Comparison of ENCODE assay signal across 8 cellular contexts in the genomic region with DNA sequence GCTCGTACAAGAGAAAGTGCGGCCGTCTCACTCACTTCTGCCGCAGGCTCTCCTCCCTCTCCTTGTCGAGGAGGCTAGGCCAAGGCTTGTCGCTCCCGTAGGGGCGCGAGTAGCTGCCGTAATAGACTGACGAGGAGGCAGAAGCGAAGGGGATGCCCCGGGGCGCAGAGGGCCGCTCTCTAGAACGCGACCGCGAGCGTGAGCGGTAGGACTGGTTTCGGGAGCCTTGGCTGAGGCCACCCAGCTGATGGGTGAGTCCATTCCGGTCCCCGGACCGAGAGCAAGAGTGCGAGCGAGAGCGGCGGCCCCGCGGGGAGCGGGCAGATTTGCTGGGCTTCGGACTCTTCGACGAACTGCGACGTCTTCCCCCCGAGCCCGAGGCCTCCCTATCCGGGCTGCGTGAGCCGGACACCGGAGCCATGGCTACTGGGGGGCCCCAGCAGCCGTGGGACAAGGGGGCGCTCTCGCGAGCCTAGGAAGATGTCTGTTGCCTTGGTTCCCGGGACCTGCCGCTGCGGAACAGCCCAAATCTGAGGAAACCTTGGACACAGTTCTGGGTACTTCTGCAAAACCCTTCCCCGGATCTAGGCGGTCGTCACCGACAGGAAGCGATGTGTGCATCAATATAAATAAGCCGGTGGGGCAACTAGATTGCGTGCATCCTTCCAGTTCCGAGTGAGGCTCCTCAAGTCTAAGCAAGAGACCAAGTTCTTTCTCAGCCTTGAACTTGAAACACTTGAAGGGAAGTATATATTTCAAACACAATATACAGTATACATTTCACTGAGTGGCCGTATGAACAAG. TPM values are rescaled to one million over a fixed set of nuclear protein-coding genes. Genes with fewer than 3 reads are reported as not detected.
A peak's percentile ranks its signal among the peaks of the same experiment; 100 is the strongest.
DNase-seq lines count a peak whose midpoint lies in the region; ATAC-seq, FAIRE-seq and TF ChIP-seq lines count a peak whose summit lies in the region.

NKAP (minus strand) TSS at position 567 of the 804 bp plus-strand sequence; CDS start at position 421, 146 bp downstream.

- peak; percentile 97 for FAIRE-seq in endothelial cell of umbilical vein (lab: Jason Lieb, UNC)

- no peaks in the 10 kb centered on the region for H3K27me3 ChIP-seq in OCI-LY3 (ENCODE audit: low read depth, low read length)
- no peaks in the 10 kb centered on the region for H3K27me3 ChIP-seq in endothelial cell of umbilical vein (ENCODE audit: control insufficient read depth in 2 of 2, insufficient read depth in 2 of 2, low read length in 2 of 2)

- no peaks in the 10 kb centered on the region for H3K9me1 ChIP-seq in endothelial cell of umbilical vein (replicated peaks; ENCODE audit: control insufficient read depth, extremely low read depth, insufficient read depth, low read length)

- H3K79me2 ChIP-seq in OCI-LY3 (ENCODE audit: low read length) (peaks cover 25% of the 10 kb centered on the region), endothelial cell of umbilical vein (ENCODE audit: control insufficient read depth, insufficient read depth, low read length) (peaks cover 9% of the 10 kb centered on the region)

- H2AFZ ChIP-seq in OCI-LY3 (ENCODE audit: low read depth, low read length) (peak within 1 kb of the TSS; percentile 100), endothelial cell of umbilical vein (ENCODE audit: low read depth, low read length) (peak within 1 kb of the TSS; percentile 84)

- H3K9me3 ChIP-seq in OCI-LY3 (ENCODE audit: insufficient read depth, low read length) (no peaks in the 10 kb centered on the region), endothelial cell of umbilical vein (replicated peaks; ENCODE audit: control insufficient read depth, insufficient read depth, low read length) (no peaks in the 10 kb centered on the region)

- DNase-seq in DMS 273 treated with DMSO at 0.1 percent for 48 hours (lab: John Stamatoyannopoulos, UW) (peak; percentile 78), HuH-7 (ENCODE audit: low spot score) (peak; percentile 67), activated T-cell treated with anti-CD3 and anti-CD28 coated beads for 24 hours (ENCODE audit: low read depth) (peak; percentile 78), endothelial cell of umbilical vein (ENCODE audit: low read depth, low spot score) (peak; percentile 93), midbrain (lab: John Stamatoyannopoulos, UW) (peak; percentile 85)
- DNase-seq in stimulated activated CD8-positive, alpha-beta memory T cell treated with anti-CD3 and anti-CD28 coated beads, Interleukin-15, amount 100 ng/mL, for 48 hours (ENCODE audit: low read depth in 2 of 2) = peak; percentile 51 to 63

- H3K4me1 ChIP-seq in OCI-LY3 (ENCODE audit: low read length) = peaks cover 12% of the 10 kb centered on the region
- peaks cover 10% of the 10 kb centered on the region for H3K4me1 ChIP-seq in endothelial cell of umbilical vein (ENCODE audit: control insufficient read depth, extremely low read depth, insufficient read depth, low read length)

- H4K20me1 ChIP-seq in OCI-LY3 (ENCODE audit: insufficient read depth, low read length) = peaks cover 3% of the 10 kb centered on the region; the same call in 1 of the 2 replicates
- H4K20me1 ChIP-seq in endothelial cell of umbilical vein (replicated peaks; ENCODE audit: control insufficient read depth, extremely low read depth, insufficient read depth, low read length) = no peaks in the 10 kb centered on the region

- H3K4me3 ChIP-seq in OCI-LY3 (ENCODE audit: low read length) (peak within 1 kb of the TSS; percentile 99), endothelial cell of umbilical vein (replicated peaks in 1 of 3; ENCODE audit: insufficient read depth in 1 of 3, low read depth in 1 of 3, low read length in 3 of 3) (peak within 1 kb of the TSS; percentile 39 to 73 (median 61))

- H3K9ac ChIP-seq in OCI-LY3 (ENCODE audit: low read length) (peak within 1 kb of the TSS; percentile 94), endothelial cell of umbilical vein (replicated peaks; ENCODE audit: extremely low read depth, insufficient read depth, low read length) (peak within 1 kb of the TSS; percentile 81)

- no TSS peak for BruUV-seq in endothelial cell of umbilical vein (replicated peaks; lab: Mats Ljungman, UMichigan)

- POLR2A ChIA-PET in endothelial cell of umbilical vein (lab: Charles Lee) = no interaction called here

- H3K27ac ChIP-seq in OCI-LY3 (ENCODE audit: low read length) (peak within 1 kb of the TSS; percentile 86), endothelial cell of umbilical vein (ENCODE audit: insufficient read depth, low read depth, low read length) (peak within 1 kb of the TSS; percentile 63)

- CTCF ChIA-PET in endothelial cell of umbilical vein (lab: Charles Lee) = no interaction called here

- ATAC-seq in GM21526 (IDR thresholded peaks at IDR 0.05; ENCODE audit: low FRiP score, unreplicated experiment) = peak; percentile 79

- H3K36me3 ChIP-seq in OCI-LY3 (replicated peaks; ENCODE audit: low read depth, low read length) (peaks cover 4% of the 10 kb centered on the region), endothelial cell of umbilical vein (ENCODE audit: control insufficient read depth in 2 of 2, extremely low read depth in 1 of 2, insufficient read depth in 2 of 2, low read length in 2 of 2) (no peaks in the 10 kb centered on the region)

- intact Hi-C loops in endothelial cell of umbilical vein (cut with micrococcal nuclease) = loop anchor here (2.0 kb wide), 1 partner anchor 307 kb away; the partner anchor contains the start of gene ZBTB33

- no peak for TF ChIP-seq CTCF in OCI-LY3 (IDR thresholded peaks at IDR 0.05; ENCODE audit: low read depth, low read length)
- no peak for TF ChIP-seq CTCF in endothelial cell of umbilical vein (IDR thresholded peaks at IDR 0.05; ENCODE audit: extremely low read depth in 1 of 2, insufficient read depth in 1 of 2, low read depth in 1 of 2, low read length in 2 of 2)

- H3K4me2 ChIP-seq in OCI-LY3 (ENCODE audit: low read length) (peak within 1 kb of the TSS; percentile 97), endothelial cell of umbilical vein (ENCODE audit: insufficient read depth, low read length) (peak within 1 kb of the TSS; percentile 64)

- dilution Hi-C loops in endothelial cell of umbilical vein (cut with MboI; ENCODE audit: extremely low pct_ligation_motif_present, low sequenced_read_pairs) = no loop called here

- peak; percentile 43 for TF ChIP-seq POLR2A in endothelial cell of umbilical vein (IDR thresholded peaks at IDR 0.05; ENCODE audit: low read depth, low read length)

TF ChIP-seq in endothelial cell of umbilical vein, 7 proteins besides CTCF, POLR2A, EP300 and RAD21:
- TF ChIP-seq EZH2 (IDR thresholded peaks at IDR 0.05; ENCODE audit: borderline replicate concordance, low read depth, low read length, severe bottlenecking) (no peak), GATA2 (IDR thresholded peaks at IDR 0.05; ENCODE audit: insufficient read depth, insufficient read length, low read depth, low read length) (no peak), POLR2AphosphoS5 (IDR thresholded peaks at IDR 0.05; ENCODE audit: insufficient read depth, low read depth, low read length) (peak; percentile 54)

RNA-seq across cellular contexts. Expression of gene NKAP, which starts in this region (rescaled TPM):
- total RNA-seq in endothelial cell of umbilical vein = 7.8 and 8.0 TPM in 2 replicates
- polyA plus RNA-seq in endothelial cell of umbilical vein = 2.2 and 2.5 TPM in 2 replicates
- 2.5 and 2.8 TPM in 2 replicates for polyA plus RNA-seq in endothelial cell of umbilical vein (2011; cell fraction: cytosol; rRNA removed)
- polyA plus RNA-seq in endothelial cell of umbilical vein (2011; cell fraction: nucleus; rRNA removed) = 1.4 and 2.3 TPM in 2 replicates
- polyA plus RNA-seq in endothelial cell of umbilical vein (2012) = 5.9 and 7.2 TPM in 2 replicates
- polyA minus RNA-seq in endothelial cell of umbilical vein = 1.1 and 1.6 TPM in 2 replicates
- 3.3 TPM for polyA minus RNA-seq in endothelial cell of umbilical vein (2011; cell fraction: cytosol; rRNA and poly(A)+ RNA removed)
- polyA minus RNA-seq in endothelial cell of umbilical vein (2011; cell fraction: nucleus; rRNA and poly(A)+ RNA removed) = 2.5 and 3.0 TPM in 2 replicates

Comparison
In these comparisons a context has a peak if more than half of its experiments do, and no peak if none do; other contexts are left out.
1. Peak in every context shown above with its lines: DNase-seq, ATAC-seq, H3K4me3 ChIP-seq and H3K27ac ChIP-seq.